Comparison of ENCODE assay signal across 19 cellular contexts in genomic region chr22:42489000-42489399, GRCh38. TPM values are rescaled to one million over a fixed set of nuclear protein-coding genes. Genes with fewer than 3 reads are reported as not detected.
DNase-seq lines count a peak whose midpoint lies in the region; ATAC-seq and TF ChIP-seq lines count a peak whose summit lies in the region.
"Had no signal": no experiment of that assay in that cellular context is flagged by ENCODE, and none has a peak within 500 bp of the region (broad histone marks: within the 10 kb centered on the region; RNA-seq: fewer than 3 reads in every experiment).

No MANE protein-coding gene starts in this region.

- 0 out of 2 replicates have a peak, but pooled peaks cover 3% of the 10 kb centered on the region for H3K9me3 Mint-ChIP-seq in WTC11
- H3K9me3 Mint-ChIP-seq: GM23338, HFFc6 had no signal

- no peak overlapping the region for H3K27ac ChIP-seq in HEK293 (ENCODE audit: extremely low read depth, low read depth, low read length)
- H3K27ac ChIP-seq in sigmoid colon: no peak overlapping the region

- no peaks in the 10 kb centered on the region for H3K36me3 ChIP-seq in HEK293 (ENCODE audit: control insufficient read depth in 2 of 2, insufficient read depth in 1 of 2, low read length in 2 of 2)
- no peaks in the 10 kb centered on the region for H3K36me3 ChIP-seq in sigmoid colon

- no peak for TF ChIP-seq CTCF in HEK293 (tag by site-specific recombination; IDR thresholded peaks at IDR 0.05)
- TF ChIP-seq CTCF in WTC11 (IDR thresholded peaks at IDR 0.05): no peak
- no peak for TF ChIP-seq CTCF in sigmoid colon (IDR thresholded peaks at IDR 0.05)

- no peak for TF ChIP-seq EP300 in sigmoid colon (IDR thresholded peaks at IDR 0.05)

- H3K4me3 ChIP-seq in HEK293 (ENCODE audit: low read depth, low read length) (no peak overlapping the region), sigmoid colon (no peak overlapping the region)
- H3K4me3 ChIP-seq: GM12878, GM23338 had no signal

- H3K27me3 Mint-ChIP-seq in WTC11 (ENCODE audit: low read depth): peaks cover 6% of the 10 kb centered on the region; the same call in 1 of the 2 replicates

- peaks cover 0 to 7% (median 0%) of the 10 kb centered on the region in 3 donors for H3K27me3 ChIP-seq in sigmoid colon

- no peak overlapping the region for H3K27ac Mint-ChIP-seq in WTC11
- H3K27ac Mint-ChIP-seq: GM23338, HFFc6 had no signal

- no peak for ATAC-seq in WTC11
- ATAC-seq: GM12878, HCT116 had no signal

- no peak for DNase-seq in WTC11 (ENCODE audit: low spot score)
- peak; percentile 9 for DNase-seq in sigmoid colon
- DNase-seq in stimulated activated CD4-positive, alpha-beta T cell treated with anti-CD3 and anti-CD28 coated beads, Interleukin-2, amount 100 ng/mL, for 24 hours: no peak
- DNase-seq in middle frontal gyrus (ENCODE audit: extremely low spot score, low spot score): no peak
- no peak for DNase-seq in OCI-M1 (lab: John Stamatoyannopoulos, UW)
- DNase-seq: C1 segment of cervical spinal cord; Calu3; CD4-positive, alpha-beta memory T cell; COR-L47; DMS79; EL; GDM1; H9; HFFc6 had no signal

- H3K4me3 Mint-ChIP-seq in WTC11: no peak overlapping the region
- H3K4me3 Mint-ChIP-seq: CD4-positive, alpha-beta memory T cell; GM23338; H9; HFFc6 had no signal

- 82 to 90% methylated on average over 10 of the region's 10 CpGs for WGBS in sigmoid colon, 2 donors

- peaks cover 13% of the 10 kb centered on the region for H3K4me1 Mint-ChIP-seq in WTC11
- H3K4me1 Mint-ChIP-seq: CD4-positive, alpha-beta memory T cell had no signal

- TF ChIP-seq POLR2A in sigmoid colon (IDR thresholded peaks at IDR 0.05): no peak

- CTCF ChIA-PET in HEK293 (lab: Yijun Ruan, JAX) (no interaction called here), WTC11 (lab: Charles Lee) (interaction anchor here (2.1 kb wide), 1 partner anchor 15 kb away, joined by 9 read pairs; no protein-coding TSS in a partner anchor)

- no peaks in the 10 kb centered on the region for H3K4me1 ChIP-seq in HEK293 (ENCODE audit: control insufficient read depth, insufficient read depth, low read length)
- H3K4me1 ChIP-seq in sigmoid colon: no peaks in the 10 kb centered on the region

- intact Hi-C loops in sigmoid colon (cut with DNase I): no loop called here

- POLR2A ChIA-PET in HEK293 (lab: Yijun Ruan, JAX) (no interaction called here), WTC11 (lab: Charles Lee) (no interaction called here)

- H3K36me3 Mint-ChIP-seq in WTC11: no peaks in the 10 kb centered on the region
- H3K36me3 Mint-ChIP-seq: CD4-positive, alpha-beta memory T cell had no signal

- H3K9me3 ChIP-seq in HEK293 (ENCODE audit: control insufficient read depth, insufficient read depth, low read depth, low read length) (no peaks in the 10 kb centered on the region), sigmoid colon (no peaks in the 10 kb centered on the region)

TF ChIP-seq in HEK293, 187 proteins besides CTCF, POLR2A, EP300 and RAD21:
- TF ChIP-seq KLF1 (tag by site-specific recombination; IDR thresholded peaks at IDR 0.05): no peak
- TF ChIP-seq ZNF121 (tag by site-specific recombination; IDR thresholded peaks at IDR 0.05): peak; percentile 61
TF ChIP-seq in HEK293: peak in this region for 1.

TF ChIP-seq in WTC11, 78 proteins besides CTCF, POLR2A, EP300 and RAD21:
- TF ChIP-seq ZNF416 (CRISPR knock-in tag; IDR thresholded peaks at IDR 0.05) (no peak), ZNF121 (CRISPR knock-in tag; IDR thresholded peaks at IDR 0.05) (peak; percentile 51; the same call in 1 of the 2 replicates), E2F5 (CRISPR knock-in tag; IDR thresholded peaks at IDR 0.05) (no peak), USF1 (CRISPR knock-in tag; IDR thresholded peaks at IDR 0.05) (no peak), CBFB (CRISPR knock-in tag; IDR thresholded peaks at IDR 0.05; ENCODE audit: low read depth) (no peak)

RNA-seq across cellular contexts. Expression of gene RRP7A, which starts 30.6 kb away (rescaled TPM):
- total RNA-seq in WTC11 (2021): 72.9 to 95.0 TPM (median 76.5 TPM) in 3 replicates
- 10 to 100 TPM; 16.3 to 20.0 (median 18.4) TPM for total RNA-seq in sigmoid colon
- 10 to 100 TPM in 2 of 3 donors, 1 to 10 TPM in 1; 6.6 to 39.9 (median 19.7) TPM for polyA plus RNA-seq in sigmoid colon

RNA-seq across cellular contexts. Expression of gene NFAM1, which starts 56.8 kb away (rescaled TPM):
- 0.92 to 1.6 TPM (median 1.2 TPM) in 3 replicates for total RNA-seq in WTC11 (2021)
- total RNA-seq in sigmoid colon: 1 to 10 TPM; 1.8 to 2.5 (median 2.3) TPM
- 1 to 10 TPM; 1.2 to 3.1 (median 2.3) TPM for polyA plus RNA-seq in sigmoid colon
- total RNA-seq: H4, HFFc6 had no signal

Comparison
In these comparisons a context has a peak if more than half of its experiments do, and no peak if none do; other contexts are left out.
1. Of the 8 proteins assayed by ChIP-seq in both HEK293 and WTC11: peak only in HEK293: none; only in WTC11: none; in both: ZNF121; in neither: 7.